31 cellular contexts compared by ENCODE assay signal in the genomic region with DNA sequence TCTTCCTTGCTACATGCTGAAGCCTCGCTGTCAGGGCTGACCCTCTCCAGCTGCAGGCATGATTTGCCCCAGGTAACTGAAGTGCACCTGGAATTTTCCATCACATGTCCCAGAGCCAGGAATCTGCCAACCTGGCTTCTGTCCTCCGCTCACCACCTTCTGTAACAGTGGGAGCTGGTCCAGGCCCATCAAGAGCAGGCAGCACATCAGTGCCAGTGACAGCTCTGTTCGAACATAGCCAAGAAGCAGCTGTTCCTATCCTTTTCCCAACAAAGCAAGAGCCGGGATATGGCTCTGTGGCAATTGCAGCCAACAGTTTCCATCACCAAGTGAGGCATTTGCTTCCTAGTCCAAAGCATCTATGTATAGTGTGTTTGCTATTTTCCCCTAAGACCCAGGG. TPM values are rescaled to one million over a fixed set of nuclear protein-coding genes. Genes with fewer than 3 reads are reported as not detected.
"Had no signal": no experiment of that assay in that cellular context is flagged by ENCODE, and none has a peak within 500 bp of the region (broad histone marks: within the 10 kb centered on the region; RNA-seq: fewer than 3 reads in every experiment).

No MANE protein-coding gene starts in this region.

- H3K4me3 ChIP-seq: adrenal gland, ascending aorta, esophagus muscularis mucosa, heart right ventricle, left lung, mucosa of descending colon, psoas muscle, thoracic aorta, uterus had no signal

- H3K27ac ChIP-seq: adrenal gland, ascending aorta, brain microvascular endothelial cell, esophagus muscularis mucosa, foreskin keratinocyte, heart right ventricle, left lung, psoas muscle, thoracic aorta, uterus had no signal

- H3K9me3 ChIP-seq: adrenal gland, ascending aorta, esophagus muscularis mucosa, left lung, mucosa of descending colon, psoas muscle, thoracic aorta, uterus had no signal

- H3K4me1 ChIP-seq: adrenal gland, ascending aorta, esophagus muscularis mucosa, heart right ventricle, psoas muscle, uterus had no signal

- DNase-seq: activated CD4-positive, alpha-beta memory T cell treated with anti-CD3 and anti-CD28 coated beads for 36 hours; activated CD4-positive, alpha-beta T cell treated with anti-CD3 and anti-CD28 coated beads, Interleukin-2, amount 10 ng/mL, durations not matched to agents 24 days and 14 days; activated CD4-positive, CD25-positive, alpha-beta regulatory T cell treated with anti-CD3 and anti-CD28 coated beads, Interleukin-2, amount 50 U/mL, for 72 hours; activated CD8-positive, alpha-beta memory T cell treated with anti-CD3 and anti-CD28 coated beads, Interleukin-2, amount 50 U/mL, for 4 hours; activated effector memory CD4-positive, alpha-beta T cell treated with anti-CD3 and anti-CD28 coated beads, Interleukin-2, amount 50 U/mL, for 16 hours; activated naive CD4-positive, alpha-beta T cell treated with anti-CD3 and anti-CD28 coated beads for 36 hours; activated naive CD8-positive, alpha-beta T cell treated with anti-CD3 and anti-CD28 coated beads for 36 hours; activated T-cell treated with anti-CD3 and anti-CD28 coated beads, Interleukin-2, amount 50 U/mL, for 1 hour; adrenal gland; brain microvascular endothelial cell; dermis blood vessel endothelial cell; effector CD4-positive, alpha-beta T cell; foreskin keratinocyte; heart right ventricle; kidney glomerular epithelial cell; left lung; mucosa of descending colon; psoas muscle; stimulated activated naive CD4-positive, alpha-beta T cell treated with Interleukin-2 at 50 U/mL for 16 hours; T-helper 17 cell; T1000; trophoblast cell; uterus had no signal

- H3K36me3 ChIP-seq: adrenal gland, ascending aorta, brain microvascular endothelial cell, esophagus muscularis mucosa, heart right ventricle, left lung, thoracic aorta, uterus had no signal

- H3K27me3 ChIP-seq: adrenal gland, ascending aorta, brain microvascular endothelial cell, esophagus muscularis mucosa, foreskin keratinocyte, heart right ventricle, left lung, uterus had no signal

- ATAC-seq: foreskin keratinocyte, left lung, mucosa of descending colon, T-helper 17 cell had no signal

RNA-seq across cellular contexts. Expression of gene KANK4, which starts 42.2 kb away (rescaled TPM):
- total RNA-seq: activated CD4-positive, alpha-beta memory T cell treated with anti-CD3 and anti-CD28 coated beads for 36 hours; activated CD4-positive, alpha-beta T cell treated with anti-CD3 and anti-CD28 coated beads, Interleukin-2, amount 10 ng/mL, durations not matched to agents 24 days and 14 days; activated CD8-positive, alpha-beta memory T cell treated with anti-CD3 and anti-CD28 coated beads for 36 hours; activated naive CD4-positive, alpha-beta T cell treated with anti-CD3 and anti-CD28 coated beads for 36 hours; activated naive CD8-positive, alpha-beta T cell treated with anti-CD3 and anti-CD28 coated beads for 36 hours; activated T-helper 1 cell treated with anti-CD3 and anti-CD28 coated beads, Interleukin-12 subunit alpha, Interleukin-12 subunit beta, Interleukin-2, Interleukin-4 antibody, amounts not matched to agents 30 ng/mL and 10 ng/mL and 1 ng/mL, durations not matched to agents 14 hours and 24 hours and 36 hours; ascending aorta; dermis blood vessel endothelial cell; glomerular endothelial cell; lung microvascular endothelial cell; osteocyte; T-helper 17 cell had no signal
